1 cellular context compared by ENCODE assay signal in the genomic region with DNA sequence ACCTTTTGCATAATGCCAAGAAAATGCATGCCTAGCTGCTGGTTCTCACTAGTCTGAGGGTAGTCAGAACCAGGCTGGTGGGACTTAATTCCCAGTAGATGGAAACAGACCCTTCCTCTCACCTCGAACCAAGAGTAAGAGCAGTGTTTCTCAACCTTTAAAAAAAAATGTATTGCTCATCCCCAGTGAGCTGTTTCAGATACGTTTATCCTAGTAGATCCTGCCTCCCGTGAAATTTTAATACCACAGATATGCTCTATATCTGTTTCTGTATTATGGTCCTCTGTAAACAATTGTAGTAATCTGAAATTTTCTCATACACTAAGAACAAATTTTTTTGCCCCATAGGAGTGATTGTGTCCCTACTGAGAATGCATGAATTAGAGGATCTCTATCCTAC.
TF ChIP-seq lines count a peak whose summit lies in the region.

No MANE protein-coding gene starts in this region.

TF ChIP-seq in HepG2, 621 proteins besides CTCF, POLR2A, EP300 and RAD21 (continued from another document):
- TF ChIP-seq, protein P1, sequence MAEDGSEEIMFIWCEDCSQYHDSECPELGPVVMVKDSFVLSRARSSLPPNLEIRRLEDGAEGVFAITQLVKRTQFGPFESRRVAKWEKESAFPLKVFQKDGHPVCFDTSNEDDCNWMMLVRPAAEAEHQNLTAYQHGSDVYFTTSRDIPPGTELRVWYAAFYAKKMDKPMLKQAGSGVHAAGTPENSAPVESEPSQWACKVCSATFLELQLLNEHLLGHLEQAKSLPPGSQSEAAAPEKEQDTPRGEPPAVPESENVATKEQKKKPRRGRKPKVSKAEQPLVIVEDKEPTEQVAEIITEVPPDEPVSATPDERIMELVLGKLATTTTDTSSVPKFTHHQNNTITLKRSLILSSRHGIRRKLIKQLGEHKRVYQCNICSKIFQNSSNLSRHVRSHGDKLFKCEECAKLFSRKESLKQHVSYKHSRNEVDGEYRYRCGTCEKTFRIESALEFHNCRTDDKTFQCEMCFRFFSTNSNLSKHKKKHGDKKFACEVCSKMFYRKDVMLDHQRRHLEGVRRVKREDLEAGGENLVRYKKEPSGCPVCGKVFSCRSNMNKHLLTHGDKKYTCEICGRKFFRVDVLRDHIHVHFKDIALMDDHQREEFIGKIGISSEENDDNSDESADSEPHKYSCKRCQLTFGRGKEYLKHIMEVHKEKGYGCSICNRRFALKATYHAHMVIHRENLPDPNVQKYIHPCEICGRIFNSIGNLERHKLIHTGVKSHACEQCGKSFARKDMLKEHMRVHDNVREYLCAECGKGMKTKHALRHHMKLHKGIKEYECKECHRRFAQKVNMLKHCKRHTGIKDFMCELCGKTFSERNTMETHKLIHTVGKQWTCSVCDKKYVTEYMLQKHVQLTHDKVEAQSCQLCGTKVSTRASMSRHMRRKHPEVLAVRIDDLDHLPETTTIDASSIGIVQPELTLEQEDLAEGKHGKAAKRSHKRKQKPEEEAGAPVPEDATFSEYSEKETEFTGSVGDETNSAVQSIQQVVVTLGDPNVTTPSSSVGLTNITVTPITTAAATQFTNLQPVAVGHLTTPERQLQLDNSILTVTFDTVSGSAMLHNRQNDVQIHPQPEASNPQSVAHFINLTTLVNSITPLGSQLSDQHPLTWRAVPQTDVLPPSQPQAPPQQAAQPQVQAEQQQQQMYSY (CRISPR knock-in tag; IDR thresholded peaks at IDR 0.05): no peak
- TF ChIP-seq, protein P2, sequence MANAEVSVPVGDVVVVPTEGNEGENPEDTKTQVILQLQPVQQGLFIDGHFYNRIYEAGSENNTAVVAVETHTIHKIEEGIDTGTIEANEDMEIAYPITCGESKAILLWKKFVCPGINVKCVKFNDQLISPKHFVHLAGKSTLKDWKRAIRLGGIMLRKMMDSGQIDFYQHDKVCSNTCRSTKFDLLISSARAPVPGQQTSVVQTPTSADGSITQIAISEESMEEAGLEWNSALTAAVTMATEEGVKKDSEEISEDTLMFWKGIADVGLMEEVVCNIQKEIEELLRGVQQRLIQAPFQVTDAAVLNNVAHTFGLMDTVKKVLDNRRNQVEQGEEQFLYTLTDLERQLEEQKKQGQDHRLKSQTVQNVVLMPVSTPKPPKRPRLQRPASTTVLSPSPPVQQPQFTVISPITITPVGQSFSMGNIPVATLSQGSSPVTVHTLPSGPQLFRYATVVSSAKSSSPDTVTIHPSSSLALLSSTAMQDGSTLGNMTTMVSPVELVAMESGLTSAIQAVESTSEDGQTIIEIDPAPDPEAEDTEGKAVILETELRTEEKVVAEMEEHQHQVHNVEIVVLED (CRISPR knock-in tag; IDR thresholded peaks at IDR 0.05; ENCODE audit: borderline replicate concordance): no peak
- no peak for TF ChIP-seq ZNF224 (CRISPR knock-in tag; IDR thresholded peaks at IDR 0.05)
